Comparison of ENCODE assay signal across 17 cellular contexts in genomic region chr10:90136731-90137316, GRCh38.
DNase-seq lines count a peak whose midpoint lies in the region; ATAC-seq and TF ChIP-seq lines count a peak whose summit lies in the region.
"Had no signal": no experiment of that assay in that cellular context is flagged by ENCODE, and none has a peak within 500 bp of the region (broad histone marks: within the 10 kb centered on the region; RNA-seq: fewer than 3 reads in every experiment).

No MANE protein-coding gene starts in this region.

- peaks cover 62% of the 10 kb centered on the region for H3K9me3 Mint-ChIP-seq in T-helper 2 cell treated with Interferon-gamma antibody and Interleukin-4, amounts not matched to agents 5 μg/mL and 100 μg/mL, for 36 hours

- H3K9me3 ChIP-seq in cardiac muscle cell (ENCODE audit: low read depth) (no peaks in the 10 kb centered on the region), subcutaneous abdominal adipose tissue (ENCODE audit: control insufficient read depth in 5 of 5, low read length in 5 of 5) (peaks cover 17 to 55% (median 39%) of the 10 kb centered on the region in 5 donors)

- intact Hi-C loops in Right ventricle myocardium superior (cut with DNase I) = no loop called here

- no peak overlapping the region for H3K27ac ChIP-seq in cardiac muscle cell
- no peak overlapping the region for H3K27ac ChIP-seq in subcutaneous abdominal adipose tissue (ENCODE audit: low read depth, low read length)
- H3K27ac ChIP-seq: heart left ventricle, KMS-11, psoas muscle, tibial artery had no signal

- H3K27me3 ChIP-seq in cardiac muscle cell = no peaks in the 10 kb centered on the region
- H3K27me3 ChIP-seq in subcutaneous abdominal adipose tissue (ENCODE audit: control insufficient read depth in 5 of 5, insufficient read depth in 4 of 5, low read length in 5 of 5) = no peaks in the 10 kb centered on the region
- H3K27me3 ChIP-seq: heart left ventricle, tibial artery had no signal

- no peaks in the 10 kb centered on the region for H3K36me3 ChIP-seq in cardiac muscle cell
- no peaks in the 10 kb centered on the region for H3K36me3 ChIP-seq in subcutaneous abdominal adipose tissue (ENCODE audit: control insufficient read depth in 5 of 5, insufficient read depth in 5 of 5, low read length in 5 of 5)
- H3K36me3 ChIP-seq: heart left ventricle, tibial artery had no signal

- peak; percentile 8 to 46 for DNase-seq in cardiac muscle cell (ENCODE audit: low read depth in 1 of 2, low spot score in 1 of 2)
- no peak for DNase-seq in Right ventricle myocardium superior
- DNase-seq in NAMALWA (ENCODE audit: low spot score) = peak; percentile 16
- DNase-seq in cardiac fibroblast (ENCODE audit: low read depth in 2 of 2) = peak; percentile 26 to 39
- no peak for DNase-seq in T-helper 2 cell treated with Interferon-gamma antibody and Interleukin-4, amounts not matched to agents 5 μg/mL and 100 μg/mL, for 36 hours (ENCODE audit: low spot score)
- DNase-seq in hippocampal formation (lab: John Stamatoyannopoulos, UW) = no peak
- no peak for DNase-seq in C1 segment of cervical spinal cord (lab: John Stamatoyannopoulos, UW)
- DNase-seq: activated naive CD4-positive, alpha-beta T cell; AML-193; heart left ventricle; NCI-H187; NCI-H524 treated with DMSO at 0.1 percent for 48 hours; psoas muscle; tibial artery had no signal

- ATAC-seq in Right ventricle myocardium superior (ENCODE audit: poor library complexity) = no peak
- ATAC-seq: heart left ventricle, left lobe of liver, psoas muscle had no signal

- no peaks in the 10 kb centered on the region for H3K4me1 Mint-ChIP-seq in T-helper 2 cell treated with Interferon-gamma antibody and Interleukin-4, amounts not matched to agents 5 μg/mL and 100 μg/mL, for 36 hours (ENCODE audit: low read depth)

- H3K27me3 Mint-ChIP-seq in T-helper 2 cell treated with Interferon-gamma antibody and Interleukin-4, amounts not matched to agents 5 μg/mL and 100 μg/mL, for 36 hours (ENCODE audit: low read depth) = no peaks in the 10 kb centered on the region

- H3K9ac ChIP-seq in subcutaneous abdominal adipose tissue (ENCODE audit: low read length in 5 of 5) = no peak overlapping the region
- H3K9ac ChIP-seq: KMS-11 had no signal

- no peak overlapping the region for H3K27ac Mint-ChIP-seq in T-helper 2 cell treated with Interferon-gamma antibody and Interleukin-4, amounts not matched to agents 5 μg/mL and 100 μg/mL, for 36 hours

- no peaks in the 10 kb centered on the region for H3K4me1 ChIP-seq in cardiac muscle cell (ENCODE audit: low read depth)
- no peaks in the 10 kb centered on the region for H3K4me1 ChIP-seq in subcutaneous abdominal adipose tissue (ENCODE audit: control insufficient read depth in 5 of 5, insufficient read depth in 5 of 5, low read length in 5 of 5)
- H3K4me1 ChIP-seq: heart left ventricle, psoas muscle, tibial artery had no signal

- no peaks in the 10 kb centered on the region for H3K36me3 Mint-ChIP-seq in T-helper 2 cell treated with Interferon-gamma antibody and Interleukin-4, amounts not matched to agents 5 μg/mL and 100 μg/mL, for 36 hours (ENCODE audit: low read depth)

- TF ChIP-seq CTCF in cardiac muscle cell (IDR thresholded peaks at IDR 0.05; ENCODE audit: low read depth, low read length) = no peak
- TF ChIP-seq CTCF in cardiac fibroblast (IDR thresholded peaks at IDR 0.05; ENCODE audit: low read depth, low read length) = no peak

- H3K4me3 Mint-ChIP-seq in T-helper 2 cell treated with Interferon-gamma antibody and Interleukin-4, amounts not matched to agents 5 μg/mL and 100 μg/mL, for 36 hours = no peak overlapping the region

- H3K4me3 ChIP-seq in cardiac muscle cell (no peak overlapping the region), cardiac fibroblast (replicated peaks in 1 of 2; ENCODE audit: low read depth in 2 of 2, low read length in 2 of 2) (no peak overlapping the region), subcutaneous abdominal adipose tissue (ENCODE audit: low read depth in 1 of 5, low read length in 5 of 5) (peak overlapping the region in 3 of 5 donors; percentile 35 to 53 (median 46))
- H3K4me3 ChIP-seq: heart left ventricle, psoas muscle, tibial artery had no signal

Comparison
In these comparisons a context has a peak if more than half of its experiments do, and no peak if none do; other contexts are left out.
1. DNase-seq: peak in cardiac muscle cell (2 of 2), NAMALWA (single experiment) and cardiac fibroblast (2 of 2); none in Right ventricle myocardium superior (single experiment), T-helper 2 cell treated with Interferon-gamma antibody and Interleukin-4, amounts not matched to agents 5 μg/mL and 100 μg/mL, for 36 hours (single experiment), hippocampal formation (0 of 2) and C1 segment of cervical spinal cord (0 of 14).
2. H3K4me3 ChIP-seq: peak in subcutaneous abdominal adipose tissue (3 of 5); none in cardiac muscle cell (single experiment) and cardiac fibroblast (0 of 2).